ENCODE assay signal across 31 cellular contexts in the genomic region with DNA sequence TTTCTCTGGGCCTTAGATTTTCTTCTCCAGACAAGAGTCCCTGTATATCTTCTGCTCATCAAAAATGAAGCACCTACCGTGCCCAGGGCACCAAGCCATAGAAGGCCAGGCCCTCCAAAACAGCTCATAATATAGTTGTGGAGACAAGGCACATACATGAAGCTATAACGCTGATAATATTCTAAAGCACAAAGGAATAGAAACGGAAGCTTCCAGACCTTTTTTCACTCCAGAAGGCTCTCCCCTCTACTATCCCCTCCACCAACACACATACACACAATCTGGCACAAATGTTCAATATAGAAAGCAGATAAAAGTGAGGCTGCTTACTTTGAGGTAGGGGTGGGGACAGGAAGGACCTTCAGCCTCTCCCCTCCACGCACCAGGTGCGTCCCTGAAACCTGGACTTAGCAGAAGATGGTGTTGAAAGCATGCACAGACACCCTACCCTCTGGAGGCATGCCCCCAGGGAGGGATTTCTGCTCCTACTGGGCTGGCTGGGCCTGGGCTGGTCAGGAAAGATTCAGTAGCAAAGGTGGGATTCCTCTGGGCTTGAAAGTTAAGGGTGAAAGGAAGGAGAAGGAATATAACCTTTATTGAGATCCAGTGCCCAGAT. TPM values are rescaled to one million over a fixed set of nuclear protein-coding genes. Genes with fewer than 3 reads are reported as not detected.
DNase-seq lines count a peak whose midpoint lies in the region; ATAC-seq, FAIRE-seq and TF ChIP-seq lines count a peak whose summit lies in the region.
"Had no signal": no experiment of that assay in that cellular context is flagged by ENCODE, and none has a peak within 500 bp of the region (broad histone marks: within the 10 kb centered on the region; RNA-seq: fewer than 3 reads in every experiment).

No MANE protein-coding gene starts in this region.

- peak overlapping the region; percentile 46; the same call in 1 of the 2 replicates for H3K27ac ChIP-seq in HCT116 (ENCODE audit: low read depth, low read length)
- no peak overlapping the region; the same call in 2 of the 3 replicates for H3K27ac ChIP-seq in K562 (ENCODE audit: extremely low read depth, low read depth, low read length)
- H3K27ac ChIP-seq in mucosa of rectum (ENCODE audit: low read depth in 2 of 2, low read length in 2 of 2), result peak overlapping the region; percentile 79 to 88
- H3K27ac ChIP-seq: coronary artery, psoas muscle, SJSA1 had no signal

- no peak for FAIRE-seq in K562 (lab: Jason Lieb, UNC)
- FAIRE-seq: astrocyte, GM18507, GM19239, H54 had no signal

- H3K9me3 Mint-ChIP-seq in stimulated activated effector memory CD8-positive, alpha-beta T cell treated with anti-CD3 and anti-CD28 coated beads, Interleukin-12 subunit alpha, Interleukin-12 subunit beta, amount 100 ng/mL, for 72 hours, result no peaks in the 10 kb centered on the region
- no peaks in the 10 kb centered on the region for H3K9me3 Mint-ChIP-seq in WTC11
- H3K9me3 Mint-ChIP-seq in activated naive CD8-positive, alpha-beta T cell treated with anti-CD3 and anti-CD28 coated beads for 36 hours, result no peaks in the 10 kb centered on the region
- H3K9me3 Mint-ChIP-seq: activated T-cell treated with anti-CD3 and anti-CD28 coated beads, Interleukin-2, amount 50 U/mL, for 24 hours; CD8-positive, alpha-beta memory T cell; immature natural killer cell; stimulated activated memory B cell treated with anti-CD40 and anti-IgM and Interleukin-4, amounts not matched to agents 10 μg/mL and 1 μg/mL and 100 μg/mL, for 72 hours had no signal

- H3K4me2 ChIP-seq in HCT116 (ENCODE audit: low read length), result peak overlapping the region; percentile 45; the same call in 1 of the 2 replicates
- H3K4me2 ChIP-seq in K562 (ENCODE audit: insufficient read depth, low read length), result no peak overlapping the region

- CTCF ChIA-PET in HCT116 (lab: Charles Lee) (no interaction called here), K562 (lab: Yijun Ruan, JAX; ENCODE audit: low intra/inter-chr PET ratio) (no interaction called here), WTC11 (lab: Charles Lee) (interaction anchor here (1.7 kb wide), 1 partner anchor 51 kb away, joined by 7 read pairs; a partner anchor contains a TSS)

- H3K36me3 Mint-ChIP-seq in stimulated activated effector memory CD8-positive, alpha-beta T cell treated with anti-CD3 and anti-CD28 coated beads, Interleukin-12 subunit alpha, Interleukin-12 subunit beta, amount 100 ng/mL, for 72 hours, result peaks cover 6% of the 10 kb centered on the region
- H3K36me3 Mint-ChIP-seq in WTC11, result no peaks in the 10 kb centered on the region
- no peaks in the 10 kb centered on the region for H3K36me3 Mint-ChIP-seq in activated naive CD8-positive, alpha-beta T cell treated with anti-CD3 and anti-CD28 coated beads for 36 hours
- H3K36me3 Mint-ChIP-seq: stimulated activated memory B cell treated with anti-CD40 and anti-IgM and Interleukin-4, amounts not matched to agents 10 μg/mL and 1 μg/mL and 100 μg/mL, for 72 hours had no signal

- no peak overlapping the region for H3K4me3 Mint-ChIP-seq in stimulated activated effector memory CD8-positive, alpha-beta T cell treated with anti-CD3 and anti-CD28 coated beads, Interleukin-12 subunit alpha, Interleukin-12 subunit beta, amount 100 ng/mL, for 72 hours
- no peak overlapping the region for H3K4me3 Mint-ChIP-seq in WTC11
- no peak overlapping the region for H3K4me3 Mint-ChIP-seq in activated naive CD8-positive, alpha-beta T cell treated with anti-CD3 and anti-CD28 coated beads for 36 hours
- H3K4me3 Mint-ChIP-seq: activated T-cell treated with anti-CD3 and anti-CD28 coated beads, Interleukin-2, amount 50 U/mL, for 24 hours; CD8-positive, alpha-beta memory T cell; immature natural killer cell; stimulated activated memory B cell treated with anti-CD40 and anti-IgM and Interleukin-4, amounts not matched to agents 10 μg/mL and 1 μg/mL and 100 μg/mL, for 72 hours had no signal

- no peak for TF ChIP-seq CTCF in HCT116 (IDR thresholded peaks at IDR 0.05 in 2 of 3, conservative IDR thresholded peaks at IDR 0.05 in 1 of 3; ENCODE audit: borderline replicate concordance in 1 of 3, insufficient read depth in 1 of 3, low read depth in 2 of 3, low read length in 2 of 3)
- no peak for TF ChIP-seq CTCF in K562 (IDR thresholded peaks at IDR 0.05 in 2 of 3, conservative IDR thresholded peaks at IDR 0.05 in 1 of 3; ENCODE audit: insufficient read depth in 2 of 3, low read depth in 1 of 3, low read length in 3 of 3)
- TF ChIP-seq CTCF in WTC11 (IDR thresholded peaks at IDR 0.05), result no peak

- peaks cover 3% of the 10 kb centered on the region for H3K9me1 ChIP-seq in K562 (ENCODE audit: control insufficient read depth, insufficient read depth, low read length)

- intact Hi-C loops in HCT116 (cut with micrococcal nuclease) (no loop called here), K562 (cut with micrococcal nuclease) (no loop called here)

- H3K9me2 ChIP-seq in HCT116 (ENCODE audit: insufficient read depth), result no peaks in the 10 kb centered on the region

- RAD21 ChIA-PET in HCT116 (lab: Charles Lee; ENCODE audit: low non-redundant PET in 1 of 2, low total read pairs in 2 of 2, uncharacterized antibody in 2 of 2, unreplicated experiment in 2 of 2), result no interaction called here

- H3K9ac ChIP-seq in HCT116 (ENCODE audit: low read length), result no peak overlapping the region
- no peak overlapping the region; a peak in 2 of 4 replicates for H3K9ac ChIP-seq in K562 (ENCODE audit: insufficient read depth in 1 of 2, low read depth in 2 of 2, low read length in 2 of 2)
- peak overlapping the region; percentile 38 to 41 for H3K9ac ChIP-seq in mucosa of rectum (ENCODE audit: low read depth in 1 of 2, low read length in 2 of 2)

- H3K36me3 ChIP-seq in HCT116 (ENCODE audit: control insufficient read depth in 1 of 2, insufficient read depth in 2 of 2, low read length in 2 of 2) (peaks cover 20 to 52% of the 10 kb centered on the region in 2 experiments; a peak in 3 of 4 replicates), K562 (ENCODE audit: control insufficient read depth, insufficient read depth, low read length) (no peaks in the 10 kb centered on the region), mucosa of rectum (ENCODE audit: control insufficient read depth in 2 of 2, insufficient read depth in 2 of 2, low read length in 2 of 2) (peaks cover 24 to 26% of the 10 kb centered on the region in 2 donors)
- H3K36me3 ChIP-seq: SJSA1 had no signal

- H2AFZ ChIP-seq in HCT116 (ENCODE audit: low read depth, low read length, poor library complexity, severe bottlenecking) (no peak overlapping the region), K562 (ENCODE audit: low read depth, low read length) (peak overlapping the region; percentile 7; the same call in 1 of the 2 replicates)

- TF ChIP-seq POLR2A in HCT116 (IDR thresholded peaks at IDR 0.05; ENCODE audit: borderline replicate concordance, extremely low read depth, insufficient read depth, insufficient read length), result no peak
- no peak for TF ChIP-seq POLR2A in K562 (conservative IDR thresholded peaks at IDR 0.05)

- H3K79me2 ChIP-seq in HCT116 (ENCODE audit: insufficient read depth, low read length) (peaks cover 58% of the 10 kb centered on the region), K562 (ENCODE audit: control insufficient read depth, insufficient read depth, low read length) (no peaks in the 10 kb centered on the region)

- H3K4me1 ChIP-seq in HCT116 (ENCODE audit: control insufficient read depth in 1 of 2, insufficient read depth in 2 of 2, low read length in 2 of 2) (peaks cover 26 to 31% of the 10 kb centered on the region in 2 experiments), K562 (replicated peaks in 1 of 2; ENCODE audit: control insufficient read depth in 2 of 2, insufficient read depth in 2 of 2, low read length in 2 of 2) (peaks cover 37 to 44% of the 10 kb centered on the region in 2 experiments), mucosa of rectum (ENCODE audit: control insufficient read depth in 2 of 2, insufficient read depth in 2 of 2, low read length in 2 of 2) (peaks cover 61 to 66% of the 10 kb centered on the region in 2 donors)
- H3K4me1 ChIP-seq: psoas muscle, SJSA1 had no signal

- peaks cover 17% of the 10 kb centered on the region for H3K4me1 Mint-ChIP-seq in stimulated activated effector memory CD8-positive, alpha-beta T cell treated with anti-CD3 and anti-CD28 coated beads, Interleukin-12 subunit alpha, Interleukin-12 subunit beta, amount 100 ng/mL, for 72 hours
- H3K4me1 Mint-ChIP-seq in WTC11, result peaks cover 11% of the 10 kb centered on the region
- peaks cover 14% of the 10 kb centered on the region for H3K4me1 Mint-ChIP-seq in activated naive CD8-positive, alpha-beta T cell treated with anti-CD3 and anti-CD28 coated beads for 36 hours

- H3K27me3 ChIP-seq in HCT116 (ENCODE audit: insufficient read depth, low read length) (no peaks in the 10 kb centered on the region), K562 (ENCODE audit: control insufficient read depth in 2 of 2, insufficient read depth in 2 of 2, low read length in 2 of 2) (no peaks in the 10 kb centered on the region), mucosa of rectum (ENCODE audit: control insufficient read depth in 2 of 2, insufficient read depth in 2 of 2, low read length in 2 of 2) (no peaks in the 10 kb centered on the region)

- H3K9me3 ChIP-seq in HCT116 (ENCODE audit: control insufficient read depth in 1 of 2, insufficient read depth in 1 of 2, low read depth in 1 of 2, low read length in 2 of 2) (no peaks in the 10 kb centered on the region), K562 (replicated peaks; ENCODE audit: control insufficient read depth, insufficient read depth, low read depth, low read length) (no peaks in the 10 kb centered on the region), mucosa of rectum (ENCODE audit: control insufficient read depth in 2 of 2, low read length in 2 of 2) (no peaks in the 10 kb centered on the region)
- H3K9me3 ChIP-seq: psoas muscle, SJSA1 had no signal

- in situ Hi-C loops in K562 (cut with MboI), result no loop called here

- no TSS peak for BruUV-seq in HCT116 (replicated peaks; lab: Mats Ljungman, UMichigan)
- BruUV-seq in K562 (replicated peaks; lab: Mats Ljungman, UMichigan), result no TSS peak

- H4K20me1 ChIP-seq in HCT116 (ENCODE audit: insufficient read depth) (no peaks in the 10 kb centered on the region), K562 (replicated peaks; ENCODE audit: control insufficient read depth, insufficient read depth, low read length) (no peaks in the 10 kb centered on the region)

- H3K4me3 ChIP-seq in HCT116 (replicated peaks in 1 of 2; ENCODE audit: low read depth in 1 of 2, low read length in 2 of 2) (no peak overlapping the region), K562 (no peak overlapping the region), mucosa of rectum (ENCODE audit: low read length in 2 of 2) (no peak overlapping the region)
- H3K4me3 ChIP-seq: coronary artery, psoas muscle, SJSA1 had no signal

- no peak for TF ChIP-seq RAD21 in HCT116 (IDR thresholded peaks at IDR 0.05; ENCODE audit: low read depth)
- no peak for TF ChIP-seq RAD21 in K562 (CRISPR knock-in tag; conservative IDR thresholded peaks at IDR 0.05 in 1 of 2, IDR thresholded peaks at IDR 0.05 in 1 of 2)

- POLR2A ChIA-PET in HCT116 (lab: Charles Lee), result interaction anchor here (1.5 kb wide), 1 partner anchor 15 kb away, joined by 4 read pairs; a partner anchor contains a TSS
- POLR2A ChIA-PET in K562 (lab: Yijun Ruan, JAX), result interaction anchor here (0.7 to 17.7 kb wide), 6 partner anchors 13 to 1421 kb away, joined by 3 to 257 read pairs (median 16); a partner anchor contains a TSS
- POLR2A ChIA-PET in WTC11 (lab: Charles Lee), result interaction anchor here (0.6 kb wide), 1 partner anchor 13 kb away, joined by 3 read pairs; no protein-coding TSS in a partner anchor

- H3K27ac Mint-ChIP-seq in stimulated activated effector memory CD8-positive, alpha-beta T cell treated with anti-CD3 and anti-CD28 coated beads, Interleukin-12 subunit alpha, Interleukin-12 subunit beta, amount 100 ng/mL, for 72 hours, result peak overlapping the region; percentile 44
- no peak overlapping the region for H3K27ac Mint-ChIP-seq in WTC11
- no peak overlapping the region for H3K27ac Mint-ChIP-seq in activated naive CD8-positive, alpha-beta T cell treated with anti-CD3 and anti-CD28 coated beads for 36 hours
- H3K27ac Mint-ChIP-seq: activated T-cell treated with anti-CD3 and anti-CD28 coated beads, Interleukin-2, amount 50 U/mL, for 24 hours; stimulated activated memory B cell treated with anti-CD40 and anti-IgM and Interleukin-4, amounts not matched to agents 10 μg/mL and 1 μg/mL and 100 μg/mL, for 72 hours had no signal

- ATAC-seq in HCT116 (no peak), K562 (no peak), GM18907 (IDR thresholded peaks at IDR 0.05; ENCODE audit: unreplicated experiment) (no peak), WTC11 (no peak)
- ATAC-seq in stimulated activated effector memory CD8-positive, alpha-beta T cell treated with anti-CD3 and anti-CD28 coated beads, Interleukin-12 subunit alpha, Interleukin-12 subunit beta, amount 100 ng/mL, for 72 hours, result no peak
- ATAC-seq: psoas muscle; stimulated activated memory B cell treated with anti-CD40 and anti-IgM and Interleukin-4, amounts not matched to agents 10 μg/mL and 1 μg/mL and 100 μg/mL, for 72 hours had no signal

- DNase-seq in HCT116 (ENCODE audit: low read depth, low spot score) (no peak), K562 (ENCODE audit: extremely low read depth in 1 of 4, low spot score in 3 of 4) (no peak), WTC11 (ENCODE audit: low spot score) (no peak)
- no peak for DNase-seq in stimulated activated effector memory CD8-positive, alpha-beta T cell treated with anti-CD3 and anti-CD28 coated beads, Interleukin-12 subunit alpha, Interleukin-12 subunit beta, amount 100 ng/mL, for 72 hours (ENCODE audit: low spot score in 2 of 2)
- DNase-seq in activated naive CD8-positive, alpha-beta T cell treated with anti-CD3 and anti-CD28 coated beads for 36 hours, result no peak
- DNase-seq: activated gamma-delta T cell treated with Interleukin-2 at 50 U/mL for 16 hours; activated T-cell treated with anti-CD3 and anti-CD28 coated beads, Interleukin-2, amount 50 U/mL, for 24 hours; CD8-positive, alpha-beta memory T cell; DMS 273 treated with DMSO at 0.1 percent for 48 hours; effector memory CD4-positive, alpha-beta T cell; EL; immature natural killer cell; mammary epithelial cell; MV-4-11; NCI-H1436 treated with DMSO at 0.1 percent for 48 hours; NCI-H2081 treated with DMSO at 0.1 percent for 48 hours; occipital lobe; psoas muscle; substantia nigra; T-helper 1 cell had no signal

- TF ChIP-seq EP300 in K562 (IDR thresholded peaks at IDR 0.05; ENCODE audit: low read length), result no peak

- 0 out of 2 replicates have a peak, but pooled peaks cover 3% of the 10 kb centered on the region for H3K27me3 Mint-ChIP-seq in WTC11 (ENCODE audit: low read depth)
- no peaks in the 10 kb centered on the region for H3K27me3 Mint-ChIP-seq in activated naive CD8-positive, alpha-beta T cell treated with anti-CD3 and anti-CD28 coated beads for 36 hours
- H3K27me3 Mint-ChIP-seq: activated T-cell treated with anti-CD3 and anti-CD28 coated beads, Interleukin-2, amount 50 U/mL, for 24 hours; stimulated activated memory B cell treated with anti-CD40 and anti-IgM and Interleukin-4, amounts not matched to agents 10 μg/mL and 1 μg/mL and 100 μg/mL, for 72 hours had no signal

- WGBS in K562 (ENCODE audit: insufficient coverage, low coverage, missing lambda C conversion rate), result 58% methylated on average over 5 of the region's 5 CpGs

RNA-seq across cellular contexts. Expression of a gene that starts 14.1 kb away (rescaled TPM):
- total RNA-seq in HCT116 (2021; ENCODE audit: unreplicated experiment) (118 TPM), K562 (2014; rRNA removed) (62.1 and 94.0 TPM in 2 replicates), K562 (2014; rRNA removed; fragmentation: Illumina TruSeq; extraction: Trizol) (102 and 108 TPM in 2 replicates), K562 (2015; rRNA removed; fragmentation: Illumina TruSeq; extraction: Trizol) (90.6 and 94.8 TPM in 2 replicates), K562 (2021) (105 and 111 TPM in 2 replicates), WTC11 (2021) (85.5 to 91.1 TPM (median 89.3 TPM) in 3 replicates)
- 121 and 141 TPM in 2 replicates for polyA plus RNA-seq in HCT116 (2012)
- 26.0 and 31.9 TPM in 2 replicates for total RNA-seq in K562 (2011; cell fraction: chromatin; rRNA removed; ENCODE audit: low replicate concordance)
- 30.7 and 32.8 TPM in 2 replicates for total RNA-seq in K562 (2011; cell fraction: nucleolus; rRNA removed)
- total RNA-seq in K562 (2011; cell fraction: nucleoplasm; rRNA removed), result 38.1 and 51.1 TPM in 2 replicates
- polyA plus RNA-seq in K562 (2011; rRNA removed) (198 and 273 TPM in 2 replicates), K562 (2014; fragmentation: Illumina TruSeq; extraction: Trizol) (116 and 140 TPM in 2 replicates), K562 (2014; fragmentation: Nextera tagmentation; extraction: Ambion mirVana) (100 to 1,000 TPM; 235 to 320 TPM), K562 (2014; rRNA removed) (113 and 117 TPM in 2 replicates)
- polyA plus RNA-seq in K562 (2011; cell fraction: cytosol; rRNA removed), result 118 and 163 TPM in 2 replicates
- 45.3 and 71.9 TPM in 2 replicates for polyA plus RNA-seq in K562 (2011; cell fraction: nucleus; rRNA removed)
- 120 and 125 TPM in 2 replicates for polyA plus RNA-seq in K562 (2012)
- 107 and 135 TPM in 2 replicates for polyA minus RNA-seq in K562 (2011; rRNA and poly(A)+ RNA removed)
- 23.5 and 42.2 TPM in 2 replicates for polyA minus RNA-seq in K562 (2011; cell fraction: cytosol; rRNA and poly(A)+ RNA removed)
- 12.4 and 23.0 TPM in 2 replicates for polyA minus RNA-seq in K562 (2011; cell fraction: nucleus; rRNA and poly(A)+ RNA removed)
- 100 to 1,000 TPM; 136 to 139 TPM for total RNA-seq in activated naive CD8-positive, alpha-beta T cell treated with anti-CD3 and anti-CD28 coated beads for 36 hours

RNA-seq across cellular contexts. Expression of a gene that starts 37.5 kb away (rescaled TPM):
- total RNA-seq in HCT116 (2021; ENCODE audit: unreplicated experiment) (0.27 TPM), K562 (2014; rRNA removed) (1.0 and 1.8 TPM in 2 replicates), K562 (2014; rRNA removed; fragmentation: Illumina TruSeq; extraction: Trizol) (0.57 and 0.87 TPM in 2 replicates), K562 (2015; rRNA removed; fragmentation: Illumina TruSeq; extraction: Trizol) (0.94 and 1.2 TPM in 2 replicates), K562 (2021) (1.7 and 3.3 TPM in 2 replicates), WTC11 (2021) (10.9 to 19.0 TPM (median 16.4 TPM) in 3 replicates)
- 0.05 TPM in 1 of 2 replicates, not detected in the other for polyA plus RNA-seq in HCT116 (2012)
- total RNA-seq in K562 (2011; cell fraction: chromatin; rRNA removed; ENCODE audit: low replicate concordance), result 26.2 and 58.3 TPM in 2 replicates
- total RNA-seq in K562 (2011; cell fraction: nucleolus; rRNA removed), result 24.0 and 24.1 TPM in 2 replicates
- total RNA-seq in K562 (2011; cell fraction: nucleoplasm; rRNA removed), result 18.1 and 18.9 TPM in 2 replicates
- polyA plus RNA-seq in K562 (2011; rRNA removed) (3.2 and 3.3 TPM in 2 replicates), K562 (2014; fragmentation: Illumina TruSeq; extraction: Trizol) (1.1 and 1.2 TPM in 2 replicates), K562 (2014; fragmentation: Nextera tagmentation; extraction: Ambion mirVana) (not detected), K562 (2014; rRNA removed) (1.6 and 3.9 TPM in 2 replicates)
- polyA plus RNA-seq in K562 (2011; cell fraction: cytosol; rRNA removed), result 2.4 and 2.6 TPM in 2 replicates
- polyA plus RNA-seq in K562 (2011; cell fraction: nucleus; rRNA removed), result 26.8 and 38.8 TPM in 2 replicates
- 3.0 and 5.1 TPM in 2 replicates for polyA plus RNA-seq in K562 (2012)
- 1.1 and 1.8 TPM in 2 replicates for polyA minus RNA-seq in K562 (2011; rRNA and poly(A)+ RNA removed)
- polyA minus RNA-seq in K562 (2011; cell fraction: cytosol; rRNA and poly(A)+ RNA removed), result 0.76 and 2.1 TPM in 2 replicates
- 4.1 and 6.2 TPM in 2 replicates for polyA minus RNA-seq in K562 (2011; cell fraction: nucleus; rRNA and poly(A)+ RNA removed)
- 10 to 100 TPM; 13.7 to 15.4 TPM for total RNA-seq in activated naive CD8-positive, alpha-beta T cell treated with anti-CD3 and anti-CD28 coated beads for 36 hours
- polyA plus RNA-seq: mammary epithelial cell had no signal

RNA-seq across cellular contexts. Expression of a gene that starts 51.2 kb away (rescaled TPM):
- total RNA-seq in HCT116 (2021; ENCODE audit: unreplicated experiment) (42.2 TPM), K562 (2014; rRNA removed) (1.5 and 2.0 TPM in 2 replicates), K562 (2014; rRNA removed; fragmentation: Illumina TruSeq; extraction: Trizol) (1.5 TPM in 2 replicates), K562 (2015; rRNA removed; fragmentation: Illumina TruSeq; extraction: Trizol) (1.2 TPM in 2 replicates), K562 (2021) (2.3 and 2.7 TPM in 2 replicates), WTC11 (2021) (3.2 to 3.6 TPM (median 3.5 TPM) in 3 replicates)
- 21.7 and 27.6 TPM in 2 replicates for polyA plus RNA-seq in HCT116 (2012)
- total RNA-seq in K562 (2011; cell fraction: chromatin; rRNA removed; ENCODE audit: low replicate concordance), result 8.4 and 9.4 TPM in 2 replicates
- total RNA-seq in K562 (2011; cell fraction: nucleolus; rRNA removed), result 5.0 and 6.2 TPM in 2 replicates
- total RNA-seq in K562 (2011; cell fraction: nucleoplasm; rRNA removed), result 7.3 and 9.5 TPM in 2 replicates
- polyA plus RNA-seq in K562 (2011; rRNA removed) (0.75 and 1.2 TPM in 2 replicates), K562 (2014; fragmentation: Illumina TruSeq; extraction: Trizol) (1.7 and 2.1 TPM in 2 replicates), K562 (2014; fragmentation: Nextera tagmentation; extraction: Ambion mirVana) (under 1 TPM; 0.29 to 0.51 TPM), K562 (2014; rRNA removed) (1.4 TPM in 2 replicates)
- polyA plus RNA-seq in K562 (2011; cell fraction: cytosol; rRNA removed), result 0.47 and 0.79 TPM in 2 replicates
- 2.0 and 2.8 TPM in 2 replicates for polyA plus RNA-seq in K562 (2011; cell fraction: nucleus; rRNA removed)
- polyA plus RNA-seq in K562 (2012), result 2.6 and 3.4 TPM in 2 replicates
- 1.1 and 3.1 TPM in 2 replicates for polyA minus RNA-seq in K562 (2011; rRNA and poly(A)+ RNA removed)
- 0.29 and 2.1 TPM in 2 replicates for polyA minus RNA-seq in K562 (2011; cell fraction: cytosol; rRNA and poly(A)+ RNA removed)
- polyA minus RNA-seq in K562 (2011; cell fraction: nucleus; rRNA and poly(A)+ RNA removed), result 0.89 and 1.3 TPM in 2 replicates
- total RNA-seq in activated naive CD8-positive, alpha-beta T cell treated with anti-CD3 and anti-CD28 coated beads for 36 hours, result under 1 TPM; 0.41 to 0.48 TPM
- total RNA-seq: myocyte had no signal
- polyA plus RNA-seq: BJ had no signal

Comparison
In these comparisons a context has a peak if more than half of its experiments do, and no peak if none do; other contexts are left out.
1. H3K9ac ChIP-seq: peak in mucosa of rectum (2 of 2); none in HCT116 (single experiment) and K562 (0 of 2).